Comparison of ENCODE assay signal across 22 cellular contexts in the genomic region with DNA sequence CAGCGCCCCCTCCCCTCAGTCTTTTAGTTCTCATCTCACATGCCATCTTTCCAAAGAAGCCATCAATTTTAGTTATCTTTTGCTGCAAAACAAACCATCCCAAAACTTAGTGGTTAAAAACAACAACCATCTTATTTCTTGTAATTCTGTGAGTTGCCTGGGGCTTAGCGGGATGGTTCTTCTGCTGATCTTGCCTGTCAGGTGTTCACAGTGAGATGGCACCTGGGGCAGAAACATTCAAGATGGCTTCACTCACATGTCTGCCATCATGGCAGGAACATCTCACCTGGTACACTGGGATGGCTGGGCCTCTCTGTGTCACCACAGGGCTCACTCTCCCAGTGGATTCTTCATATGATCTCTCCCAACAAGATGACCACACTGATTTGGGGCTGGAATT.
"Had no signal": no experiment of that assay in that cellular context is flagged by ENCODE, and none has a peak within 500 bp of the region (broad histone marks: within the 10 kb centered on the region; RNA-seq: fewer than 3 reads in every experiment).

No MANE protein-coding gene starts in this region.

- DNase-seq: dermis blood vessel endothelial cell; dorsolateral prefrontal cortex; effector CD4-positive, alpha-beta T cell; effector memory CD4-positive, alpha-beta T cell; foreskin keratinocyte; heart right ventricle; hippocampal formation; left cardiac atrium; left lung; left ventricle myocardium superior; lower lobe of right lung; mesenchymal stem cell; mucosa of descending colon; naive B cell had no signal

- H3K9me3 ChIP-seq: esophagus muscularis mucosa, gastroesophageal sphincter, left lung, lower lobe of right lung, mucosa of descending colon had no signal

- H3K27me3 ChIP-seq: dorsolateral prefrontal cortex, esophagus muscularis mucosa, foreskin keratinocyte, gastroesophageal sphincter, heart right ventricle, left lung had no signal

- H3K4me3 ChIP-seq: coronary artery, dorsolateral prefrontal cortex, esophagus muscularis mucosa, gastroesophageal sphincter, heart right ventricle, left lung, lower lobe of right lung, mucosa of descending colon had no signal

- ATAC-seq: foreskin keratinocyte, gastroesophageal sphincter, heart right ventricle, left cardiac atrium, left lung, left ventricle myocardium superior, lower lobe of right lung had no signal

- H3K27ac ChIP-seq: coronary artery, dorsolateral prefrontal cortex, esophagus muscularis mucosa, foreskin keratinocyte, gastroesophageal sphincter, heart right ventricle, left lung, lower lobe of right lung had no signal

- H3K4me1 ChIP-seq: foreskin keratinocyte, heart right ventricle, left lung, lower lobe of right lung had no signal

- H3K36me3 ChIP-seq: esophagus muscularis mucosa, gastroesophageal sphincter, heart right ventricle, left lung, lower lobe of right lung had no signal

- FAIRE-seq: colon, endothelial cell of umbilical vein, frontal cortex, islet of Langerhans, keratinocyte had no signal
